Comparison of ENCODE assay signal across 1 cellular context in the genomic region with DNA sequence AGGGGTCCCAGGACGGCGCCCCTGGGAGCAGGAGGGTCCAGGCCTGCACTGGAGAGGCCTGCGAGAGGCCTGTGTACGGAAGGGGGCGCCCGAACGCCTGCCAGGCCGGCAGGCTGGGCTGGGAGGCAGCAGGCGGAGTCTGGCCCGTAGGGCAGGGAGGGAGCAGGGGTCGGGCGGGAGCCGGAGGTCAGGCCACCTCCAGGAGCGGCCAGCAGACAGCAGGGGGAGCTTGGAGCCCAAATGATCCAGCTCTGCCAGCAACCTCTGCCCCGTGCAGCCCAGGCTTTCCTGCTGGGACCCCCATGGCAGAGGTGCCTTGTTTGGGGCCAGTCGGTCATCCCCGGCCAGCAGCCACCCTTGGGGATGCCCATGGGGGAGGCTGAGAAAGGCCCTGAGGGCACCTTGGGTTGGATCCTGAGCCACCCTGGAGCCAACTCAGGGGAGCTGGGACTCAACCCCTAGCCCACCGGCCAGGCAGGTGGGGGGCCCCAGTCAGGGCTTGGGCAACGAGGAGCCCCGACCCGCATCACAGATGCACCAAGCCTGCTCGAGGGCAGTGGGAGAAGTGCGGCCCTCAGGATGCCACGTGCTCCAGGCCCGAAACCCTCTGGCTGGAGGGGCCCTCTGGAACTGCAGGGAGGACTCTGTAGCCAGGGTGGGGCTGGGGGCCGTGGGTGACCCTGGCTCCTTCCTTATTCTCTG.
TF ChIP-seq lines count a peak whose summit lies in the region.

No MANE protein-coding gene starts in this region.

TF ChIP-seq in HepG2, 621 proteins besides CTCF, POLR2A, EP300 and RAD21 (continued from another document and continues in another):
- TF ChIP-seq, protein P1, sequence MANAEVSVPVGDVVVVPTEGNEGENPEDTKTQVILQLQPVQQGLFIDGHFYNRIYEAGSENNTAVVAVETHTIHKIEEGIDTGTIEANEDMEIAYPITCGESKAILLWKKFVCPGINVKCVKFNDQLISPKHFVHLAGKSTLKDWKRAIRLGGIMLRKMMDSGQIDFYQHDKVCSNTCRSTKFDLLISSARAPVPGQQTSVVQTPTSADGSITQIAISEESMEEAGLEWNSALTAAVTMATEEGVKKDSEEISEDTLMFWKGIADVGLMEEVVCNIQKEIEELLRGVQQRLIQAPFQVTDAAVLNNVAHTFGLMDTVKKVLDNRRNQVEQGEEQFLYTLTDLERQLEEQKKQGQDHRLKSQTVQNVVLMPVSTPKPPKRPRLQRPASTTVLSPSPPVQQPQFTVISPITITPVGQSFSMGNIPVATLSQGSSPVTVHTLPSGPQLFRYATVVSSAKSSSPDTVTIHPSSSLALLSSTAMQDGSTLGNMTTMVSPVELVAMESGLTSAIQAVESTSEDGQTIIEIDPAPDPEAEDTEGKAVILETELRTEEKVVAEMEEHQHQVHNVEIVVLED (CRISPR knock-in tag; IDR thresholded peaks at IDR 0.05; ENCODE audit: borderline replicate concordance) = no peak
- TF ChIP-seq, protein P2, sequence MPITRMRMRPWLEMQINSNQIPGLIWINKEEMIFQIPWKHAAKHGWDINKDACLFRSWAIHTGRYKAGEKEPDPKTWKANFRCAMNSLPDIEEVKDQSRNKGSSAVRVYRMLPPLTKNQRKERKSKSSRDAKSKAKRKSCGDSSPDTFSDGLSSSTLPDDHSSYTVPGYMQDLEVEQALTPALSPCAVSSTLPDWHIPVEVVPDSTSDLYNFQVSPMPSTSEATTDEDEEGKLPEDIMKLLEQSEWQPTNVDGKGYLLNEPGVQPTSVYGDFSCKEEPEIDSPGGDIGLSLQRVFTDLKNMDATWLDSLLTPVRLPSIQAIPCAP (CRISPR knock-in tag; IDR thresholded peaks at IDR 0.05; ENCODE audit: low read depth) = no peak
- TF ChIP-seq, protein P3, sequence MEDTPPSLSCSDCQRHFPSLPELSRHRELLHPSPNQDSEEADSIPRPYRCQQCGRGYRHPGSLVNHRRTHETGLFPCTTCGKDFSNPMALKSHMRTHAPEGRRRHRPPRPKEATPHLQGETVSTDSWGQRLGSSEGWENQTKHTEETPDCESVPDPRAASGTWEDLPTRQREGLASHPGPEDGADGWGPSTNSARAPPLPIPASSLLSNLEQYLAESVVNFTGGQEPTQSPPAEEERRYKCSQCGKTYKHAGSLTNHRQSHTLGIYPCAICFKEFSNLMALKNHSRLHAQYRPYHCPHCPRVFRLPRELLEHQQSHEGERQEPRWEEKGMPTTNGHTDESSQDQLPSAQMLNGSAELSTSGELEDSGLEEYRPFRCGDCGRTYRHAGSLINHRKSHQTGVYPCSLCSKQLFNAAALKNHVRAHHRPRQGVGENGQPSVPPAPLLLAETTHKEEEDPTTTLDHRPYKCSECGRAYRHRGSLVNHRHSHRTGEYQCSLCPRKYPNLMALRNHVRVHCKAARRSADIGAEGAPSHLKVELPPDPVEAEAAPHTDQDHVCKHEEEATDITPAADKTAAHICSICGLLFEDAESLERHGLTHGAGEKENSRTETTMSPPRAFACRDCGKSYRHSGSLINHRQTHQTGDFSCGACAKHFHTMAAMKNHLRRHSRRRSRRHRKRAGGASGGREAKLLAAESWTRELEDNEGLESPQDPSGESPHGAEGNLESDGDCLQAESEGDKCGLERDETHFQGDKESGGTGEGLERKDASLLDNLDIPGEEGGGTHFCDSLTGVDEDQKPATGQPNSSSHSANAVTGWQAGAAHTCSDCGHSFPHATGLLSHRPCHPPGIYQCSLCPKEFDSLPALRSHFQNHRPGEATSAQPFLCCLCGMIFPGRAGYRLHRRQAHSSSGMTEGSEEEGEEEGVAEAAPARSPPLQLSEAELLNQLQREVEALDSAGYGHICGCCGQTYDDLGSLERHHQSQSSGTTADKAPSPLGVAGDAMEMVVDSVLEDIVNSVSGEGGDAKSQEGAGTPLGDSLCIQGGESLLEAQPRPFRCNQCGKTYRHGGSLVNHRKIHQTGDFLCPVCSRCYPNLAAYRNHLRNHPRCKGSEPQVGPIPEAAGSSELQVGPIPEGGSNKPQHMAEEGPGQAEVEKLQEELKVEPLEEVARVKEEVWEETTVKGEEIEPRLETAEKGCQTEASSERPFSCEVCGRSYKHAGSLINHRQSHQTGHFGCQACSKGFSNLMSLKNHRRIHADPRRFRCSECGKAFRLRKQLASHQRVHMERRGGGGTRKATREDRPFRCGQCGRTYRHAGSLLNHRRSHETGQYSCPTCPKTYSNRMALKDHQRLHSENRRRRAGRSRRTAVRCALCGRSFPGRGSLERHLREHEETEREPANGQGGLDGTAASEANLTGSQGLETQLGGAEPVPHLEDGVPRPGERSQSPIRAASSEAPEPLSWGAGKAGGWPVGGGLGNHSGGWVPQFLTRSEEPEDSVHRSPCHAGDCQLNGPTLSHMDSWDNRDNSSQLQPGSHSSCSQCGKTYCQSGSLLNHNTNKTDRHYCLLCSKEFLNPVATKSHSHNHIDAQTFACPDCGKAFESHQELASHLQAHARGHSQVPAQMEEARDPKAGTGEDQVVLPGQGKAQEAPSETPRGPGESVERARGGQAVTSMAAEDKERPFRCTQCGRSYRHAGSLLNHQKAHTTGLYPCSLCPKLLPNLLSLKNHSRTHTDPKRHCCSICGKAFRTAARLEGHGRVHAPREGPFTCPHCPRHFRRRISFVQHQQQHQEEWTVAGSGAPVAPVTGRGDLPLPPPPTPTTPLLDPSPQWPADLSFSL (CRISPR knock-in tag; IDR thresholded peaks at IDR 0.05) = no peak
- TF ChIP-seq FOSL1 (CRISPR knock-in tag; IDR thresholded peaks at IDR 0.05; ENCODE audit: borderline replicate concordance) (no peak), ZNF598 (CRISPR knock-in tag; IDR thresholded peaks at IDR 0.05; ENCODE audit: borderline replicate concordance) (peak; percentile 85; the same call in 1 of the 2 replicates), SNAI1 (CRISPR knock-in tag; IDR thresholded peaks at IDR 0.05; ENCODE audit: borderline replicate concordance) (no peak), SKI (IDR thresholded peaks at IDR 0.05; ENCODE audit: partially characterized antibody) (peak; percentile 44), RORA (CRISPR knock-in tag; IDR thresholded peaks at IDR 0.05) (no peak), MED13 (CRISPR knock-in tag; IDR thresholded peaks at IDR 0.05) (peak; percentile 49; the same call in 1 of the 2 replicates), ZNF451 (CRISPR knock-in tag; IDR thresholded peaks at IDR 0.05) (no peak), ZNF260 (CRISPR knock-in tag; IDR thresholded peaks at IDR 0.05; ENCODE audit: borderline replicate concordance, low read depth) (no peak), ZNF382 (CRISPR knock-in tag; IDR thresholded peaks at IDR 0.05; ENCODE audit: borderline replicate concordance) (no peak), MBNL3 (CRISPR knock-in tag; conservative IDR thresholded peaks at IDR 0.05) (no peak), ZNF550 (CRISPR knock-in tag; IDR thresholded peaks at IDR 0.05; ENCODE audit: borderline replicate concordance) (no peak), ZNF850 (CRISPR knock-in tag; conservative IDR thresholded peaks at IDR 0.05) (no peak), ZFP90 (CRISPR knock-in tag; IDR thresholded peaks at IDR 0.05; ENCODE audit: borderline replicate concordance) (peak; percentile 80), ZFP41 (CRISPR knock-in tag; IDR thresholded peaks at IDR 0.05; ENCODE audit: borderline replicate concordance) (no peak; the same call in 1 of the 2 replicates), MAFF (IDR thresholded peaks at IDR 0.05; ENCODE audit: low read depth, low read length) (no peak), GFI1 (CRISPR knock-in tag; IDR thresholded peaks at IDR 0.05; ENCODE audit: borderline replicate concordance) (peak; percentile 24; the same call in 1 of the 2 replicates), ZNF629 (CRISPR knock-in tag; conservative IDR thresholded peaks at IDR 0.05) (0 out of 2 replicates have a peak, but pooled peaks have one; percentile 28), ATF1 (CRISPR knock-in tag; IDR thresholded peaks at IDR 0.05) (no peak), SOX13 (IDR thresholded peaks at IDR 0.05) (no peak), SOX13 (CRISPR knock-in tag; conservative IDR thresholded peaks at IDR 0.05 in 1 of 2, IDR thresholded peaks at IDR 0.05 in 1 of 2) (no peak), FOXK2 (IDR thresholded peaks at IDR 0.05) (no peak), SALL2 (CRISPR knock-in tag; IDR thresholded peaks at IDR 0.05) (peak; percentile 59; the same call in 1 of the 2 replicates), ERF (CRISPR knock-in tag; IDR thresholded peaks at IDR 0.05) (peak; percentile 78; the same call in 1 of the 2 replicates), KLF11 (CRISPR knock-in tag; IDR thresholded peaks at IDR 0.05) (peak; percentile 55; the same call in 1 of the 2 replicates)
- TF ChIP-seq, protein P4, sequence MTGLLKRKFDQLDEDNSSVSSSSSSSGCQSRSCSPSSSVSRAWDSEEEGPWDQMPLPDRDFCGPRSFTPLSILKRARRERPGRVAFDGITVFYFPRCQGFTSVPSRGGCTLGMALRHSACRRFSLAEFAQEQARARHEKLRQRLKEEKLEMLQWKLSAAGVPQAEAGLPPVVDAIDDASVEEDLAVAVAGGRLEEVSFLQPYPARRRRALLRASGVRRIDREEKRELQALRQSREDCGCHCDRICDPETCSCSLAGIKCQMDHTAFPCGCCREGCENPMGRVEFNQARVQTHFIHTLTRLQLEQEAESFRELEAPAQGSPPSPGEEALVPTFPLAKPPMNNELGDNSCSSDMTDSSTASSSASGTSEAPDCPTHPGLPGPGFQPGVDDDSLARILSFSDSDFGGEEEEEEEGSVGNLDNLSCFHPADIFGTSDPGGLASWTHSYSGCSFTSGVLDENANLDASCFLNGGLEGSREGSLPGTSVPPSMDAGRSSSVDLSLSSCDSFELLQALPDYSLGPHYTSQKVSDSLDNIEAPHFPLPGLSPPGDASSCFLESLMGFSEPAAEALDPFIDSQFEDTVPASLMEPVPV (CRISPR knock-in tag; IDR thresholded peaks at IDR 0.05) = no peak
- TF ChIP-seq, protein P5, sequence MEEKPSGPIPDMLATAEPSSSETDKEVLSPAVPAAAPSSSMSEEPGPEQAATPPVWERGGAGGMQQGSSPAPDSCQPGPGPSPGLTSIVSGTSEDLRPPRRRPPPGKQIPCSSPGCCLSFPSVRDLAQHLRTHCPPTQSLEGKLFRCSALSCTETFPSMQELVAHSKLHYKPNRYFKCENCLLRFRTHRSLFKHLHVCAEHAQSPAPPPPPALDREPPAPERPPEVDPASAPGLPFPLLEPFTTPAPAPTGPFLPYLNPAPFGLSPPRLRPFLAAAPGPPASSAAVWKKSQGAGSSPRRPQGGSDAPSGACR (CRISPR knock-in tag; IDR thresholded peaks at IDR 0.05) = no peak
- TF ChIP-seq, protein P6, sequence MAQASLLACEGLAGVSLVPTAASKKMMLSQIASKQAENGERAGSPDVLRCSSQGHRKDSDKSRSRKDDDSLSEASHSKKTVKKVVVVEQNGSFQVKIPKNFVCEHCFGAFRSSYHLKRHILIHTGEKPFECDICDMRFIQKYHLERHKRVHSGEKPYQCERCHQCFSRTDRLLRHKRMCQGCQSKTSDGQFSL (CRISPR knock-in tag; IDR thresholded peaks at IDR 0.05) = 0 out of 2 replicates have a peak, but pooled peaks have one; percentile 54
- TF ChIP-seq, protein P7, sequence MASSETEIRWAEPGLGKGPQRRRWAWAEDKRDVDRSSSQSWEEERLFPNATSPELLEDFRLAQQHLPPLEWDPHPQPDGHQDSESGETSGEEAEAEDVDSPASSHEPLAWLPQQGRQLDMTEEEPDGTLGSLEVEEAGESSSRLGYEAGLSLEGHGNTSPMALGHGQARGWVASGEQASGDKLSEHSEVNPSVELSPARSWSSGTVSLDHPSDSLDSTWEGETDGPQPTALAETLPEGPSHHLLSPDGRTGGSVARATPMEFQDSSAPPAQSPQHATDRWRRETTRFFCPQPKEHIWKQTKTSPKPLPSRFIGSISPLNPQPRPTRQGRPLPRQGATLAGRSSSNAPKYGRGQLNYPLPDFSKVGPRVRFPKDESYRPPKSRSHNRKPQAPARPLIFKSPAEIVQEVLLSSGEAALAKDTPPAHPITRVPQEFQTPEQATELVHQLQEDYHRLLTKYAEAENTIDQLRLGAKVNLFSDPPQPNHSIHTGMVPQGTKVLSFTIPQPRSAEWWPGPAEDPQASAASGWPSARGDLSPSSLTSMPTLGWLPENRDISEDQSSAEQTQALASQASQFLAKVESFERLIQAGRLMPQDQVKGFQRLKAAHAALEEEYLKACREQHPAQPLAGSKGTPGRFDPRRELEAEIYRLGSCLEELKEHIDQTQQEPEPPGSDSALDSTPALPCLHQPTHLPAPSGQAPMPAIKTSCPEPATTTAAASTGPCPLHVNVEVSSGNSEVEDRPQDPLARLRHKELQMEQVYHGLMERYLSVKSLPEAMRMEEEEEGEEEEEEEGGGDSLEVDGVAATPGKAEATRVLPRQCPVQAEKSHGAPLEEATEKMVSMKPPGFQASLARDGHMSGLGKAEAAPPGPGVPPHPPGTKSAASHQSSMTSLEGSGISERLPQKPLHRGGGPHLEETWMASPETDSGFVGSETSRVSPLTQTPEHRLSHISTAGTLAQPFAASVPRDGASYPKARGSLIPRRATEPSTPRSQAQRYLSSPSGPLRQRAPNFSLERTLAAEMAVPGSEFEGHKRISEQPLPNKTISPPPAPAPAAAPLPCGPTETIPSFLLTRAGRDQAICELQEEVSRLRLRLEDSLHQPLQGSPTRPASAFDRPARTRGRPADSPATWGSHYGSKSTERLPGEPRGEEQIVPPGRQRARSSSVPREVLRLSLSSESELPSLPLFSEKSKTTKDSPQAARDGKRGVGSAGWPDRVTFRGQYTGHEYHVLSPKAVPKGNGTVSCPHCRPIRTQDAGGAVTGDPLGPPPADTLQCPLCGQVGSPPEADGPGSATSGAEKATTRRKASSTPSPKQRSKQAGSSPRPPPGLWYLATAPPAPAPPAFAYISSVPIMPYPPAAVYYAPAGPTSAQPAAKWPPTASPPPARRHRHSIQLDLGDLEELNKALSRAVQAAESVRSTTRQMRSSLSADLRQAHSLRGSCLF (CRISPR knock-in tag; IDR thresholded peaks at IDR 0.05; ENCODE audit: borderline replicate concordance) = no peak
- TF ChIP-seq, protein P8, sequence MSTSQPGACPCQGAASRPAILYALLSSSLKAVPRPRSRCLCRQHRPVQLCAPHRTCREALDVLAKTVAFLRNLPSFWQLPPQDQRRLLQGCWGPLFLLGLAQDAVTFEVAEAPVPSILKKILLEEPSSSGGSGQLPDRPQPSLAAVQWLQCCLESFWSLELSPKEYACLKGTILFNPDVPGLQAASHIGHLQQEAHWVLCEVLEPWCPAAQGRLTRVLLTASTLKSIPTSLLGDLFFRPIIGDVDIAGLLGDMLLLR (CRISPR knock-in tag; IDR thresholded peaks at IDR 0.05) = no peak
